8 cellular contexts compared by ENCODE assay signal in genomic region chr4:76306882-76307669, GRCh38. TPM values are rescaled to one million over a fixed set of nuclear protein-coding genes. Genes with fewer than 3 reads are reported as not detected.
DNase-seq lines count a peak whose midpoint lies in the region; ATAC-seq lines count a peak whose summit lies in the region.

No MANE protein-coding gene starts in this region.

- H2AFZ ChIP-seq in neuronal stem cell (ENCODE audit: low read length), result peak overlapping the region; percentile 98

- no peaks in the 10 kb centered on the region for H3K9me3 ChIP-seq in neuronal stem cell (replicated peaks in 1 of 2; ENCODE audit: control insufficient read depth in 2 of 2, insufficient read depth in 1 of 2, low read depth in 1 of 2, low read length in 2 of 2)

- peaks cover 0 to 74% (median 6%) of the 10 kb centered on the region in 3 experiments for H3K27me3 ChIP-seq in neuronal stem cell (ENCODE audit: control insufficient read depth in 3 of 3, insufficient read depth in 3 of 3, low read depth in 1 of 3, low read length in 3 of 3)

- H3K18ac ChIP-seq in neuronal stem cell (ENCODE audit: low read length), result peak overlapping the region; percentile 76

- no peaks in the 10 kb centered on the region for H3K36me3 ChIP-seq in neuronal stem cell (replicated peaks in 1 of 2; ENCODE audit: control insufficient read depth in 2 of 2, insufficient read depth in 2 of 2, low read length in 2 of 2)

- no peak overlapping the region for H2BK15ac ChIP-seq in neuronal stem cell (ENCODE audit: low read length)

- ATAC-seq in GM19467 (IDR thresholded peaks at IDR 0.05; ENCODE audit: unreplicated experiment), result no peak
- no peak for ATAC-seq in HG03175 (IDR thresholded peaks at IDR 0.05; ENCODE audit: unreplicated experiment)

- H2AK5ac ChIP-seq in neuronal stem cell (ENCODE audit: low read depth, low read length), result no peak overlapping the region

- no peak overlapping the region for H2BK120ac ChIP-seq in neuronal stem cell (ENCODE audit: low read depth, low read length)

- no peaks in the 10 kb centered on the region for H3K79me1 ChIP-seq in neuronal stem cell (ENCODE audit: low read depth, low read length)

- H3K4ac ChIP-seq in neuronal stem cell (ENCODE audit: low read length), result no peak overlapping the region

- peak overlapping the region; percentile 85 for H3K4me2 ChIP-seq in neuronal stem cell (ENCODE audit: insufficient read depth, low read length, poor library complexity, severe bottlenecking)

- CTCF ChIA-PET in activated naive CD4-positive, alpha-beta T cell treated with anti-CD3 and anti-CD28 coated beads, Interleukin-2, amount 10 ng/mL, durations not matched to agents 7 days and 5 days (lab: Charles Lee), result interaction anchor here (0.9 to 4.4 kb wide), 6 partner anchors 8 to 127 kb away, joined by 3 to 32 read pairs (median 4); no protein-coding TSS in a partner anchor

- H2BK12ac ChIP-seq in neuronal stem cell (ENCODE audit: low read length), result no peak overlapping the region

- peak overlapping the region; percentile 74 for H3K4me3 Mint-ChIP-seq in activated naive CD4-positive, alpha-beta T cell treated with anti-CD3 and anti-CD28 coated beads, Interleukin-2, amount 10 ng/mL, durations not matched to agents 7 days and 5 days

- no peak overlapping the region for H2BK5ac ChIP-seq in neuronal stem cell (ENCODE audit: low read length)

- H3K4me3 ChIP-seq in neuronal stem cell (ENCODE audit: low read length in 2 of 2), result peak overlapping the region; percentile 53 to 80

- intact Hi-C loops in head of caudate nucleus (cut with DNase I), result no loop called here

- H4K91ac ChIP-seq in neuronal stem cell (ENCODE audit: low read depth, low read length, poor library complexity), result no peak overlapping the region

- peaks cover 39% of the 10 kb centered on the region for H3K4me1 Mint-ChIP-seq in activated naive CD4-positive, alpha-beta T cell treated with anti-CD3 and anti-CD28 coated beads, Interleukin-2, amount 10 ng/mL, durations not matched to agents 7 days and 5 days

- H3K9me3 Mint-ChIP-seq in activated naive CD4-positive, alpha-beta T cell treated with anti-CD3 and anti-CD28 coated beads, Interleukin-2, amount 10 ng/mL, durations not matched to agents 7 days and 5 days, result no peaks in the 10 kb centered on the region

- DNase-seq in NCI-H82 (lab: John Stamatoyannopoulos, UW) (peak; percentile 64), NCI-H82 treated with DMSO at 0.1 percent for 48 hours (lab: John Stamatoyannopoulos, UW; ENCODE audit: unreplicated experiment) (no peak), NCI-H1092 (lab: John Stamatoyannopoulos, UW) (peak; percentile 14), head of caudate nucleus (peak in 38 of 42 donors; percentile 18 to 74 (median 46)), neuronal stem cell (ENCODE audit: low spot score) (peak; percentile 48)
- peak; percentile 45 for DNase-seq in activated naive CD4-positive, alpha-beta T cell treated with anti-CD3 and anti-CD28 coated beads, Interleukin-2, amount 10 ng/mL, durations not matched to agents 7 days and 5 days

- H3K27ac Mint-ChIP-seq in activated naive CD4-positive, alpha-beta T cell treated with anti-CD3 and anti-CD28 coated beads, Interleukin-2, amount 10 ng/mL, durations not matched to agents 7 days and 5 days, result peak overlapping the region; percentile 8

- peaks cover 14% of the 10 kb centered on the region for H3K36me3 Mint-ChIP-seq in activated naive CD4-positive, alpha-beta T cell treated with anti-CD3 and anti-CD28 coated beads, Interleukin-2, amount 10 ng/mL, durations not matched to agents 7 days and 5 days

- H3K14ac ChIP-seq in neuronal stem cell (ENCODE audit: low read length), result no peak overlapping the region

- H3K4me1 ChIP-seq in neuronal stem cell (ENCODE audit: control insufficient read depth in 2 of 2, insufficient read depth in 1 of 2, low read depth in 1 of 2, low read length in 2 of 2), result peaks cover 2 to 3% of the 10 kb centered on the region in 2 donors

- peak overlapping the region; percentile 79 for H3K9ac ChIP-seq in neuronal stem cell (ENCODE audit: low read depth, low read length, poor library complexity)

- no peak overlapping the region for H3K23ac ChIP-seq in neuronal stem cell (ENCODE audit: low read depth, low read length, poor library complexity)

- no peak overlapping the region for H4K8ac ChIP-seq in neuronal stem cell (ENCODE audit: low read depth, low read length)

- H3K27ac ChIP-seq in neuronal stem cell (replicated peaks; ENCODE audit: low read length), result peak overlapping the region; percentile 31

- peaks cover 38% of the 10 kb centered on the region for H3K27me3 Mint-ChIP-seq in activated naive CD4-positive, alpha-beta T cell treated with anti-CD3 and anti-CD28 coated beads, Interleukin-2, amount 10 ng/mL, durations not matched to agents 7 days and 5 days

- WGBS in neuronal stem cell (ENCODE audit: extremely low coverage in 2 of 2, insufficient read length in 2 of 2, insufficient replicate concordance in 1 of 2), 2 donors, result no CpG with 5 or more reads among the region's 37 CpGs

RNA-seq across cellular contexts. Expression of gene STBD1, which starts 0.5 kb away (rescaled TPM):
- 2.0 TPM for polyA plus RNA-seq in neuronal stem cell (2013, experiment 1 of 2)
- polyA plus RNA-seq in neuronal stem cell (2013, experiment 2 of 2), result 2.1 TPM

RNA-seq across cellular contexts. Expression of gene FAM47E, which starts 55.6 kb away (rescaled TPM):
- 7.5 TPM for polyA plus RNA-seq in neuronal stem cell (2013, experiment 1 of 2)
- polyA plus RNA-seq in neuronal stem cell (2013, experiment 2 of 2), result 5.0 TPM
